Comparison of ENCODE assay signal across 16 cellular contexts in the genomic region with DNA sequence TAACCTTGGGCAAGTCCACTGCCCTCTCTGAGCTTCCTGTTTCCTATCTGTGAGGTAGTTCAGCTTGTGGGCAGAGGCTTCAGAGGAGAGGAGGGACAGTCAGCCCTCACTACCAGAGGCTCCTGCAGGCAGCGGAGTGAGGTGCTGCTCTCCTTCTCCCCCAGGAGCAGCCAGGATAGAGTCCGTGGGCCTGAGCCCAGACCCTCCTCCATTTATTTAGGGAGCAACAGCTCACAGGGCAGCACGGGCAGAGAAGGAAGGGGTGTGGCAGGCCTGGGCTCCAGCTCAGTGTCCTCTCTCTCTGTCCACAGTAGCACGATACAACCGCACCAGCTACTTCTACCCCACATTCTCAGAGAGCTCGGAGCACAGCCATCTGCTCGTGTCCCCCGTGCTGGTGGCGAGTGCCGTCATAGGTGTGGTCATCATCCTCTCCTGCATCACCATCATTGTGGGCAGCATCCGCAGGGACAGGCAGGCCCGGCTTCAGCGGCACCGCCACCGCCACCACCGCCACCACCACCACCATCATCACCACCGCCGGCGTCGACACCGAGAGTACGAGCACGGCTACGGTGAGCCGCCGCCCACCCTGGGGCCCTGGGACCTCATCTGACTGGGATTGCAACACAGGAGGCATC. TPM values are rescaled to one million over a fixed set of nuclear protein-coding genes. Genes with fewer than 3 reads are reported as not detected.
DNase-seq lines count a peak whose midpoint lies in the region; ATAC-seq, FAIRE-seq and TF ChIP-seq lines count a peak whose summit lies in the region.
"Had no signal": no experiment of that assay in that cellular context is flagged by ENCODE, and none has a peak within 500 bp of the region (broad histone marks: within the 10 kb centered on the region; RNA-seq: fewer than 3 reads in every experiment).

No MANE protein-coding gene starts in this region.

- ATAC-seq in Right ventricle myocardium superior (ENCODE audit: poor library complexity) = no peak
- no peak for ATAC-seq in SK-N-SH treated with all-trans-retinoic acid at 6 μM for 48 hours
- ATAC-seq: HCT116 had no signal

- DNase-seq in cardiac septum (ENCODE audit: low spot score) (peak; percentile 51), Right ventricle myocardium superior (no peak), endodermal cell (peak; percentile 35), osteoblast (ENCODE audit: insufficient read length, low spot score, missing footprints) (peak; percentile 39), stomach (peak; percentile 16), HFFc6 (no peak), kidney (no peak)
- DNase-seq: ACHN; CD4-positive, CD25-positive, alpha-beta regulatory T cell; DMS 273 treated with DMSO at 0.1 percent for 48 hours had no signal

- H3K36me3 ChIP-seq in endodermal cell (ENCODE audit: control insufficient read depth, insufficient read depth, low read length) (no peaks in the 10 kb centered on the region), osteoblast (ENCODE audit: insufficient read depth, low read length) (no peaks in the 10 kb centered on the region), stomach (no peaks in the 10 kb centered on the region), kidney (ENCODE audit: control insufficient read depth in 1 of 2, insufficient read depth in 2 of 2, low read length in 2 of 2) (no peaks in the 10 kb centered on the region)
- H3K36me3 ChIP-seq: BLaER1 treated with 17β-estradiol and CSF1 and Interleukin-3, amounts not matched to agents 10 nM and 100 nM had no signal

- no peak for FAIRE-seq in kidney (lab: Jason Lieb, UNC)
- FAIRE-seq: GM18507 had no signal

- H3K36me3 Mint-ChIP-seq in endodermal cell (ENCODE audit: low read depth) = no peaks in the 10 kb centered on the region
- H3K36me3 Mint-ChIP-seq in HFFc6 (ENCODE audit: low read depth) = no peaks in the 10 kb centered on the region
- H3K36me3 Mint-ChIP-seq: CD4-positive, CD25-positive, alpha-beta regulatory T cell had no signal

- H2AFZ ChIP-seq in osteoblast (ENCODE audit: low read length) = no peak overlapping the region

- no peak overlapping the region for H3K4me2 ChIP-seq in osteoblast (ENCODE audit: insufficient read depth, low read length)
- H3K4me2 ChIP-seq: BLaER1 treated with 17β-estradiol and CSF1 and Interleukin-3, amounts not matched to agents 10 nM and 100 nM had no signal

- H3K27ac Mint-ChIP-seq in endodermal cell = no peak overlapping the region
- H3K27ac Mint-ChIP-seq in HFFc6 = no peak overlapping the region

- TF ChIP-seq CTCF in endodermal cell (conservative IDR thresholded peaks at IDR 0.05) = no peak
- no peak for TF ChIP-seq CTCF in osteoblast (IDR thresholded peaks at IDR 0.05; ENCODE audit: extremely low read depth, low read depth, low read length)
- no peak for TF ChIP-seq CTCF in stomach (IDR thresholded peaks at IDR 0.05)
- no peak for TF ChIP-seq CTCF in HFFc6 (IDR thresholded peaks at IDR 0.05)
- TF ChIP-seq CTCF in kidney (IDR thresholded peaks at IDR 0.05; ENCODE audit: borderline replicate concordance, extremely low read depth, insufficient read depth) = no peak

- H3K4me1 Mint-ChIP-seq in endodermal cell (peaks cover 8% of the 10 kb centered on the region), HFFc6 (ENCODE audit: low read depth) (no peaks in the 10 kb centered on the region)

- H3K9me3 Mint-ChIP-seq in endodermal cell (no peaks in the 10 kb centered on the region), HFFc6 (peaks cover 5% of the 10 kb centered on the region)

- no peak for TF ChIP-seq POLR2A in stomach (IDR thresholded peaks at IDR 0.05)

- H3K27me3 Mint-ChIP-seq in endodermal cell (ENCODE audit: insufficient read depth) (peaks cover 44% of the 10 kb centered on the region), HFFc6 (ENCODE audit: insufficient read depth) (peaks cover 47% of the 10 kb centered on the region)

- no peak for TF ChIP-seq EP300 in stomach (IDR thresholded peaks at IDR 0.05)

- intact Hi-C loops in cardiac septum (cut with DNase I) (no loop called here), Right ventricle myocardium superior (cut with DNase I) (no loop called here), stomach (cut with DNase I; ENCODE audit: low total_unique reads) (no loop called here), kidney (cut with DNase I) (no loop called here)

- H3K9ac ChIP-seq in endodermal cell (ENCODE audit: extremely low read depth, low read length, poor library complexity, severe bottlenecking) (no peak overlapping the region), kidney (ENCODE audit: low read length in 2 of 2) (no peak overlapping the region)
- H3K9ac ChIP-seq: BLaER1 treated with 17β-estradiol and CSF1 and Interleukin-3, amounts not matched to agents 10 nM and 100 nM had no signal

- H4K20me1 ChIP-seq in osteoblast (ENCODE audit: insufficient read depth, low read length) = no peaks in the 10 kb centered on the region
- H4K20me1 ChIP-seq: BLaER1 treated with 17β-estradiol and CSF1 and Interleukin-3, amounts not matched to agents 10 nM and 100 nM had no signal

- no peaks in the 10 kb centered on the region for H3K79me2 ChIP-seq in osteoblast (ENCODE audit: insufficient read depth, low read length)

- H3K4me3 Mint-ChIP-seq in endodermal cell = no peak overlapping the region
- H3K4me3 Mint-ChIP-seq in HFFc6 = no peak overlapping the region
- H3K4me3 Mint-ChIP-seq: CD4-positive, CD25-positive, alpha-beta regulatory T cell had no signal

- 94 to 97% methylated on average over 8 to 26 of the region's 26 CpGs for WGBS in endodermal cell (ENCODE audit: insufficient coverage in 1 of 2, insufficient read length in 1 of 2), 2 experiments
- 91 to 94% (median 92%) methylated on average over 15 to 26 of the region's 26 CpGs for WGBS in stomach, 5 donors

- H3K4me1 ChIP-seq in endodermal cell (ENCODE audit: control insufficient read depth, insufficient read depth, low read length) (no peaks in the 10 kb centered on the region), osteoblast (ENCODE audit: insufficient read depth, low read length) (no peaks in the 10 kb centered on the region), stomach (no peaks in the 10 kb centered on the region), kidney (ENCODE audit: control insufficient read depth in 1 of 2, insufficient read depth in 1 of 2, low read depth in 1 of 2, low read length in 2 of 2) (no peaks in the 10 kb centered on the region)

- no peaks in the 10 kb centered on the region for H3K9me3 ChIP-seq in endodermal cell (ENCODE audit: control insufficient read depth, low read length)
- H3K9me3 ChIP-seq in osteoblast (ENCODE audit: low read depth, low read length) = no peaks in the 10 kb centered on the region
- peaks cover 0 to 9% (median 7%) of the 10 kb centered on the region in 4 donors for H3K9me3 ChIP-seq in stomach
- H3K9me3 ChIP-seq in kidney (ENCODE audit: control insufficient read depth in 1 of 2, low read length in 2 of 2) = no peaks in the 10 kb centered on the region

- H3K27ac ChIP-seq in endodermal cell (ENCODE audit: low read depth, low read length) (no peak overlapping the region), osteoblast (ENCODE audit: low read depth, low read length) (no peak overlapping the region), stomach (no peak overlapping the region), kidney (ENCODE audit: low read depth in 2 of 2, low read length in 2 of 2) (no peak overlapping the region)
- H3K27ac ChIP-seq: BLaER1 treated with 17β-estradiol and CSF1 and Interleukin-3, amounts not matched to agents 10 nM and 100 nM; HL-60 had no signal

- H3K27me3 ChIP-seq in endodermal cell (ENCODE audit: control insufficient read depth, insufficient read depth, low read length, poor library complexity, severe bottlenecking) = peaks cover 14% of the 10 kb centered on the region
- peaks cover 13% of the 10 kb centered on the region for H3K27me3 ChIP-seq in osteoblast (ENCODE audit: insufficient read depth, low read length)
- peaks cover 0 to 29% (median 0%) of the 10 kb centered on the region in 3 donors for H3K27me3 ChIP-seq in stomach

- no peak overlapping the region for H3K4me3 ChIP-seq in endodermal cell (ENCODE audit: low read length)
- H3K4me3 ChIP-seq in osteoblast (ENCODE audit: insufficient read depth, low read length) = no peak overlapping the region
- no peak overlapping the region for H3K4me3 ChIP-seq in stomach
- no peak overlapping the region for H3K4me3 ChIP-seq in kidney (ENCODE audit: low read length in 2 of 2)
- H3K4me3 ChIP-seq: BLaER1 treated with 17β-estradiol and CSF1 and Interleukin-3, amounts not matched to agents 10 nM and 100 nM had no signal

TF ChIP-seq in SK-N-SH treated with all-trans-retinoic acid at 6 μM for 48 hours, 23 proteins besides CTCF, POLR2A, EP300 and RAD21:
- TF ChIP-seq ZFP30 (CRISPR knock-in tag; IDR thresholded peaks at IDR 0.05) = no peak

RNA-seq across cellular contexts. Expression of a gene that starts 42.3 kb away (rescaled TPM):
- 2.8 TPM for total RNA-seq in cardiac septum
- total RNA-seq in Right ventricle myocardium superior = 1.4 TPM
- total RNA-seq in endodermal cell = under 1 TPM in 1 of 2 donors, not detected in 1; 0.18 TPM
- 0.61 TPM for polyA plus RNA-seq in endodermal cell (2013, experiment 1 of 2)
- 0.33 TPM for polyA plus RNA-seq in endodermal cell (2013, experiment 2 of 2)
- 0.29 and 0.36 TPM in 2 replicates for total RNA-seq in osteoblast
- total RNA-seq in stomach = under 1 TPM in 1 of 5 donors, not detected in 4; 0.55 TPM
- polyA plus RNA-seq in stomach = 1 to 10 TPM in 1 of 3 donors, under 1 TPM in 1, not detected in 1; 0.40 to 3.7 TPM
- total RNA-seq in HFFc6 (2021; fragmentation: NEBNext Ultra II Directional; extraction: Animal tissue kit (Norgen Biotek cat#: 25700)) = not detected
- 2.4 TPM for total RNA-seq in kidney
- 0.47 TPM for polyA plus RNA-seq in kidney (ENCODE audit: insufficient read depth, low read depth, low replicate concordance)
- total RNA-seq: CD4-positive, CD25-positive, alpha-beta regulatory T cell; Daoy had no signal

Comparison
In these comparisons a context has a peak if more than half of its experiments do, and no peak if none do; other contexts are left out.
1. DNase-seq: peak in cardiac septum (single experiment), endodermal cell (single experiment), osteoblast (single experiment) and stomach (single experiment); none in Right ventricle myocardium superior (single experiment), HFFc6 (single experiment) and kidney (single experiment).